Comparison of ENCODE assay signal across 1 cellular context in the genomic region with DNA sequence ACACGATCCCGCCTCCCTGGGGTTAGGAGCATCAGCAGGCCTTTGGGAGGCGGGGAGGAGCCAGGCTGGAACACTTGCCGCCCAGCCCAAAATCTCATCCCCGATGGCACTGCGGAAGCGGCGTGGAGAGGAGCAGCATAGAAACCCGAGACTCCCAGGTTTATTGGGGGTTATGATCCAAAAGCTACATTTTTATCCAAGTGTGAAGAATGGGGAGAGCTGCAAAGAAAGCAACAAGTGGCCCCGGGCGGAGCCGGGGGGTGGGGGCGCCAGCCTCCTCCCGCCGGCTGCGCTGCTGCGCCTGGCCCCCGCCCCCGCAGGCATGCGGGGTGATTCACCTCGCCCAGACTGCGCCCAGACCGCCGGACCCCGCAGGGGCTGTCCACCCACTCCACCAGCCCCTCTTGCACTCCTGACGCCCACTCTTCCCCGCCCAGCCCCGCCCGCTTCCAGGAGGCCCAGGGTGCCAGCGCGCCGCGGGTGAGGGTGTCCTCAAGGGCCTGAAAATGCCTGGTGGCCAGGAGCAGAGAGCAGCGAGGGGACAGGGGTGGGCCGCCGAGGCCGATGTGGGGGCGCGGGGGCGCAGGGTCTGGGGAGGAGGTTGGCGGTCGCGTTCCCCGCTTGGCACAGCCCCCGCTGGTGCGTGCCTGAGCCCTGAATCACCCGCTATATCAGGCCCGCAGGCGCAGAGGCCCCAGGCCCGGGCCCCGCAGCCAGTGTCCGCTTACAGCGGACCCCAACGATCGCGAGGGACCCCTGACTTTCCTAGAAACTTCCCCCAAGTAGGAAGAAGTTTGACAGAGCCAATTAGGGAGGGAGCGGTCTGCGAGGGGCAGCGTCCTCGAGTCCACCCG.
TF ChIP-seq lines count a peak whose summit lies in the region.

No MANE protein-coding gene starts in this region.

TF ChIP-seq in HEK293, 187 proteins besides CTCF, POLR2A, EP300 and RAD21 (continued from another document and continues in another):
- TF ChIP-seq, protein P1, sequence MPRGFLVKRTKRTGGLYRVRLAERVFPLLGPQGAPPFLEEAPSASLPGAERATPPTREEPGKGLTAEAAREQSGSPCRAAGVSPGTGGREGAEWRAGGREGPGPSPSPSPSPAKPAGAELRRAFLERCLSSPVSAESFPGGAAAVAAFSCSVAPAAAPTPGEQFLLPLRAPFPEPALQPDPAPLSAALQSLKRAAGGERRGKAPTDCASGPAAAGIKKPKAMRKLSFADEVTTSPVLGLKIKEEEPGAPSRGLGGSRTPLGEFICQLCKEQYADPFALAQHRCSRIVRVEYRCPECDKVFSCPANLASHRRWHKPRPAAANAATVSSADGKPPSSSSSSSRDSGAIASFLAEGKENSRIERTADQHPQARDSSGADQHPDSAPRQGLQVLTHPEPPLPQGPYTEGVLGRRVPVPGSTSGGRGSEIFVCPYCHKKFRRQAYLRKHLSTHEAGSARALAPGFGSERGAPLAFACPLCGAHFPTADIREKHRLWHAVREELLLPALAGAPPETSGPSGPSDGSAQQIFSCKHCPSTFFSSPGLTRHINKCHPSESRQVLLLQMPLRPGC (tag by site-specific recombination; IDR thresholded peaks at IDR 0.05) = no peak
- TF ChIP-seq YY2 (tag by site-specific recombination; IDR thresholded peaks at IDR 0.05) (no peak), ZNF768 (tag by site-specific recombination; IDR thresholded peaks at IDR 0.05) (no peak), ZNF561 (tag by site-specific recombination; IDR thresholded peaks at IDR 0.05; ENCODE audit: borderline replicate concordance) (no peak), ZNF138 (tag by site-specific recombination; IDR thresholded peaks at IDR 0.05; ENCODE audit: borderline replicate concordance) (no peak), ZNF707 (tag by site-specific recombination; IDR thresholded peaks at IDR 0.05) (no peak), ZNF23 (tag by site-specific recombination; IDR thresholded peaks at IDR 0.05; ENCODE audit: borderline replicate concordance) (no peak), MEIS1 (CRISPR knock-in tag; IDR thresholded peaks at IDR 0.05; ENCODE audit: borderline replicate concordance) (no peak), ZNF585B (tag by site-specific recombination; IDR thresholded peaks at IDR 0.05) (no peak), KLF9 (tag by site-specific recombination; IDR thresholded peaks at IDR 0.05; ENCODE audit: low read depth) (peak; percentile 40; the same call in 1 of the 2 replicates), ZNF658 (tag by site-specific recombination; IDR thresholded peaks at IDR 0.05) (no peak), ZNF791 (tag by site-specific recombination; IDR thresholded peaks at IDR 0.05) (no peak), SETDB1 (IDR thresholded peaks at IDR 0.05; ENCODE audit: insufficient read length, low read length) (no peak), SP3 (tag by site-specific recombination; IDR thresholded peaks at IDR 0.05) (peak; percentile 75), ZNF677 (tag by site-specific recombination; IDR thresholded peaks at IDR 0.05) (no peak), ZNF114 (tag by site-specific recombination; IDR thresholded peaks at IDR 0.05) (no peak), ZNF311 (tag by site-specific recombination; IDR thresholded peaks at IDR 0.05; ENCODE audit: borderline replicate concordance) (no peak), ZNF404 (tag by site-specific recombination; IDR thresholded peaks at IDR 0.05) (no peak), ZNF747 (tag by site-specific recombination; IDR thresholded peaks at IDR 0.05) (no peak), ZNF701 (tag by site-specific recombination; IDR thresholded peaks at IDR 0.05) (no peak), MZF1 (tag by site-specific recombination; IDR thresholded peaks at IDR 0.05; ENCODE audit: borderline replicate concordance) (no peak), ZNF521 (tag by site-specific recombination; IDR thresholded peaks at IDR 0.05) (no peak), ZNF133 (tag by site-specific recombination; IDR thresholded peaks at IDR 0.05) (no peak), ZBTB1 (tag by site-specific recombination; IDR thresholded peaks at IDR 0.05) (no peak), ZNF629 (tag by site-specific recombination; IDR thresholded peaks at IDR 0.05) (no peak), ZNF660 (tag by site-specific recombination; IDR thresholded peaks at IDR 0.05) (no peak), ZFP37 (tag by site-specific recombination; IDR thresholded peaks at IDR 0.05) (no peak), ZNF530 (tag by site-specific recombination; IDR thresholded peaks at IDR 0.05; ENCODE audit: low read depth) (no peak), ZNF155 (tag by site-specific recombination; IDR thresholded peaks at IDR 0.05) (no peak), ZNF596 (tag by site-specific recombination; IDR thresholded peaks at IDR 0.05) (no peak), KLF16 (tag by site-specific recombination; IDR thresholded peaks at IDR 0.05) (no peak), ZBTB48 (tag by site-specific recombination; IDR thresholded peaks at IDR 0.05) (0 out of 2 replicates have a peak, but pooled peaks have one; percentile 21), ZNF248 (tag by site-specific recombination; IDR thresholded peaks at IDR 0.05) (no peak), ZNF157 (tag by site-specific recombination; IDR thresholded peaks at IDR 0.05) (no peak), SCRT1 (tag by site-specific recombination; IDR thresholded peaks at IDR 0.05; ENCODE audit: borderline replicate concordance) (peak; percentile 83), KLF8 (tag by site-specific recombination; IDR thresholded peaks at IDR 0.05) (peak; percentile 58), ZNF274 (IDR thresholded peaks at IDR 0.05; ENCODE audit: low read length) (no peak), ZNF274 (tag by site-specific recombination; IDR thresholded peaks at IDR 0.05; ENCODE audit: borderline replicate concordance) (no peak), TRIM28 (IDR thresholded peaks at IDR 0.05; ENCODE audit: borderline replicate concordance, low read length) (no peak), HOXD13 (CRISPR knock-in tag; IDR thresholded peaks at IDR 0.05; ENCODE audit: borderline replicate concordance) (no peak), ZNF549 (tag by site-specific recombination; IDR thresholded peaks at IDR 0.05) (no peak), KLF10 (tag by site-specific recombination; IDR thresholded peaks at IDR 0.05) (no peak), ZFP3 (tag by site-specific recombination; IDR thresholded peaks at IDR 0.05; ENCODE audit: low read depth) (no peak)
- TF ChIP-seq, protein P2, sequence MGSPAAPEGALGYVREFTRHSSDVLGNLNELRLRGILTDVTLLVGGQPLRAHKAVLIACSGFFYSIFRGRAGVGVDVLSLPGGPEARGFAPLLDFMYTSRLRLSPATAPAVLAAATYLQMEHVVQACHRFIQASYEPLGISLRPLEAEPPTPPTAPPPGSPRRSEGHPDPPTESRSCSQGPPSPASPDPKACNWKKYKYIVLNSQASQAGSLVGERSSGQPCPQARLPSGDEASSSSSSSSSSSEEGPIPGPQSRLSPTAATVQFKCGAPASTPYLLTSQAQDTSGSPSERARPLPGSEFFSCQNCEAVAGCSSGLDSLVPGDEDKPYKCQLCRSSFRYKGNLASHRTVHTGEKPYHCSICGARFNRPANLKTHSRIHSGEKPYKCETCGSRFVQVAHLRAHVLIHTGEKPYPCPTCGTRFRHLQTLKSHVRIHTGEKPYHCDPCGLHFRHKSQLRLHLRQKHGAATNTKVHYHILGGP (tag by site-specific recombination; IDR thresholded peaks at IDR 0.05) = no peak
- TF ChIP-seq, protein P3, sequence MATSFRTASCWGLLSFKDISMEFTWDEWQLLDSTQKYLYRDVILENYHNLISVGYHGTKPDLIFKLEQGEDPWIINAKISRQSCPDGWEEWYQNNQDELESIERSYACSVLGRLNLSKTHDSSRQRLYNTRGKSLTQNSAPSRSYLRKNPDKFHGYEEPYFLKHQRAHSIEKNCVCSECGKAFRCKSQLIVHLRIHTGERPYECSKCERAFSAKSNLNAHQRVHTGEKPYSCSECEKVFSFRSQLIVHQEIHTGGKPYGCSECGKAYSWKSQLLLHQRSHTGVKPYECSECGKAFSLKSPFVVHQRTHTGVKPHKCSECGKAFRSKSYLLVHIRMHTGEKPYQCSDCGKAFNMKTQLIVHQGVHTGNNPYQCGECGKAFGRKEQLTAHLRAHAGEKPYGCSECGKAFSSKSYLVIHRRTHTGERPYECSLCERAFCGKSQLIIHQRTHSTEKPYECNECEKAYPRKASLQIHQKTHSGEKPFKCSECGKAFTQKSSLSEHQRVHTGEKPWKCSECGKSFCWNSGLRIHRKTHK (tag by site-specific recombination; IDR thresholded peaks at IDR 0.05) = no peak
- TF ChIP-seq, protein P4, sequence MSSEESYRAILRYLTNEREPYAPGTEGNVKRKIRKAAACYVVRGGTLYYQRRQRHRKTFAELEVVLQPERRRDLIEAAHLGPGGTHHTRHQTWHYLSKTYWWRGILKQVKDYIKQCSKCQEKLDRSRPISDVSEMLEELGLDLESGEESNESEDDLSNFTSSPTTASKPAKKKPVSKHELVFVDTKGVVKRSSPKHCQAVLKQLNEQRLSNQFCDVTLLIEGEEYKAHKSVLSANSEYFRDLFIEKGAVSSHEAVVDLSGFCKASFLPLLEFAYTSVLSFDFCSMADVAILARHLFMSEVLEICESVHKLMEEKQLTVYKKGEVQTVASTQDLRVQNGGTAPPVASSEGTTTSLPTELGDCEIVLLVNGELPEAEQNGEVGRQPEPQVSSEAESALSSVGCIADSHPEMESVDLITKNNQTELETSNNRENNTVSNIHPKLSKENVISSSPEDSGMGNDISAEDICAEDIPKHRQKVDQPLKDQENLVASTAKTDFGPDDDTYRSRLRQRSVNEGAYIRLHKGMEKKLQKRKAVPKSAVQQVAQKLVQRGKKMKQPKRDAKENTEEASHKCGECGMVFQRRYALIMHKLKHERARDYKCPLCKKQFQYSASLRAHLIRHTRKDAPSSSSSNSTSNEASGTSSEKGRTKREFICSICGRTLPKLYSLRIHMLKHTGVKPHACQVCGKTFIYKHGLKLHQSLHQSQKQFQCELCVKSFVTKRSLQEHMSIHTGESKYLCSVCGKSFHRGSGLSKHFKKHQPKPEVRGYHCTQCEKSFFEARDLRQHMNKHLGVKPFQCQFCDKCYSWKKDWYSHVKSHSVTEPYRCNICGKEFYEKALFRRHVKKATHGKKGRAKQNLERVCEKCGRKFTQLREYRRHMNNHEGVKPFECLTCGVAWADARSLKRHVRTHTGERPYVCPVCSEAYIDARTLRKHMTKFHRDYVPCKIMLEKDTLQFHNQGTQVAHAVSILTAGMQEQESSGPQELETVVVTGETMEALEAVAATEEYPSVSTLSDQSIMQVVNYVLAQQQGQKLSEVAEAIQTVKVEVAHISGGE (tag by site-specific recombination; conservative IDR thresholded peaks at IDR 0.05; ENCODE audit: low read depth) = no peak
- TF ChIP-seq, protein P5, sequence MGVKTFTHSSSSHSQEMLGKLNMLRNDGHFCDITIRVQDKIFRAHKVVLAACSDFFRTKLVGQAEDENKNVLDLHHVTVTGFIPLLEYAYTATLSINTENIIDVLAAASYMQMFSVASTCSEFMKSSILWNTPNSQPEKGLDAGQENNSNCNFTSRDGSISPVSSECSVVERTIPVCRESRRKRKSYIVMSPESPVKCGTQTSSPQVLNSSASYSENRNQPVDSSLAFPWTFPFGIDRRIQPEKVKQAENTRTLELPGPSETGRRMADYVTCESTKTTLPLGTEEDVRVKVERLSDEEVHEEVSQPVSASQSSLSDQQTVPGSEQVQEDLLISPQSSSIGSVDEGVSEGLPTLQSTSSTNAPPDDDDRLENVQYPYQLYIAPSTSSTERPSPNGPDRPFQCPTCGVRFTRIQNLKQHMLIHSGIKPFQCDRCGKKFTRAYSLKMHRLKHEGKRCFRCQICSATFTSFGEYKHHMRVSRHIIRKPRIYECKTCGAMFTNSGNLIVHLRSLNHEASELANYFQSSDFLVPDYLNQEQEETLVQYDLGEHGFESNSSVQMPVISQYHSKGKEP (tag by site-specific recombination; IDR thresholded peaks at IDR 0.05) = no peak
- TF ChIP-seq, protein P6, sequence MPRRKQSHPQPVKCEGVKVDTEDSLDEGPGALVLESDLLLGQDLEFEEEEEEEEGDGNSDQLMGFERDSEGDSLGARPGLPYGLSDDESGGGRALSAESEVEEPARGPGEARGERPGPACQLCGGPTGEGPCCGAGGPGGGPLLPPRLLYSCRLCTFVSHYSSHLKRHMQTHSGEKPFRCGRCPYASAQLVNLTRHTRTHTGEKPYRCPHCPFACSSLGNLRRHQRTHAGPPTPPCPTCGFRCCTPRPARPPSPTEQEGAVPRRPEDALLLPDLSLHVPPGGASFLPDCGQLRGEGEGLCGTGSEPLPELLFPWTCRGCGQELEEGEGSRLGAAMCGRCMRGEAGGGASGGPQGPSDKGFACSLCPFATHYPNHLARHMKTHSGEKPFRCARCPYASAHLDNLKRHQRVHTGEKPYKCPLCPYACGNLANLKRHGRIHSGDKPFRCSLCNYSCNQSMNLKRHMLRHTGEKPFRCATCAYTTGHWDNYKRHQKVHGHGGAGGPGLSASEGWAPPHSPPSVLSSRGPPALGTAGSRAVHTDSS (tag by site-specific recombination; IDR thresholded peaks at IDR 0.05) = no peak
- TF ChIP-seq, protein P7, sequence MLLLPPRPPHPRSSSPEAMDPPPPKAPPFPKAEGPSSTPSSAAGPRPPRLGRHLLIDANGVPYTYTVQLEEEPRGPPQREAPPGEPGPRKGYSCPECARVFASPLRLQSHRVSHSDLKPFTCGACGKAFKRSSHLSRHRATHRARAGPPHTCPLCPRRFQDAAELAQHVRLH (tag by site-specific recombination; IDR thresholded peaks at IDR 0.05) = no peak
- TF ChIP-seq, protein P8, sequence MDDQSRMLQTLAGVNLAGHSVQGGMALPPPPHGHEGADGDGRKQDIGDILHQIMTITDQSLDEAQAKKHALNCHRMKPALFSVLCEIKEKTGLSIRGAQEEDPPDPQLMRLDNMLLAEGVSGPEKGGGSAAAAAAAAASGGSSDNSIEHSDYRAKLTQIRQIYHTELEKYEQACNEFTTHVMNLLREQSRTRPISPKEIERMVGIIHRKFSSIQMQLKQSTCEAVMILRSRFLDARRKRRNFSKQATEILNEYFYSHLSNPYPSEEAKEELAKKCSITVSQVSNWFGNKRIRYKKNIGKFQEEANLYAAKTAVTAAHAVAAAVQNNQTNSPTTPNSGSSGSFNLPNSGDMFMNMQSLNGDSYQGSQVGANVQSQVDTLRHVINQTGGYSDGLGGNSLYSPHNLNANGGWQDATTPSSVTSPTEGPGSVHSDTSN (CRISPR knock-in tag; IDR thresholded peaks at IDR 0.05) = no peak
- TF ChIP-seq, protein P9, sequence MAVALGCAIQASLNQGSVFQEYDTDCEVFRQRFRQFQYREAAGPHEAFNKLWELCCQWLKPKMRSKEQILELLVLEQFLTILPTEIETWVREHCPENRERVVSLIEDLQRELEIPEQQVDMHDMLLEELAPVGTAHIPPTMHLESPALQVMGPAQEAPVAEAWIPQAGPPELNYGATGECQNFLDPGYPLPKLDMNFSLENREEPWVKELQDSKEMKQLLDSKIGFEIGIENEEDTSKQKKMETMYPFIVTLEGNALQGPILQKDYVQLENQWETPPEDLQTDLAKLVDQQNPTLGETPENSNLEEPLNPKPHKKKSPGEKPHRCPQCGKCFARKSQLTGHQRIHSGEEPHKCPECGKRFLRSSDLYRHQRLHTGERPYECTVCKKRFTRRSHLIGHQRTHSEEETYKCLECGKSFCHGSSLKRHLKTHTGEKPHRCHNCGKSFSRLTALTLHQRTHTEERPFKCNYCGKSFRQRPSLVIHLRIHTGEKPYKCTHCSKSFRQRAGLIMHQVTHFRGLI (tag by site-specific recombination; IDR thresholded peaks at IDR 0.05) = no peak
